In genomic region chr17:182164-182751, GRCh38 we compare ENCODE assay signal across 11 cellular contexts. TPM values are rescaled to one million over a fixed set of nuclear protein-coding genes. Genes with fewer than 3 reads are reported as not detected.
A peak's percentile ranks its signal among the peaks of the same experiment; 100 is the strongest.
DNase-seq lines count a peak whose midpoint lies in the region; ATAC-seq lines count a peak whose summit lies in the region.
"Had no signal": no experiment of that assay in that cellular context is flagged by ENCODE, and none has a peak within 500 bp of the region (broad histone marks: within the 10 kb centered on the region; RNA-seq: fewer than 3 reads in every experiment).

No MANE protein-coding gene starts in this region.

- peaks cover 4 to 28% (median 8%) of the 10 kb centered on the region in 3 donors for H3K4me1 Mint-ChIP-seq in CD8-positive, alpha-beta memory T cell
- H3K4me1 Mint-ChIP-seq in natural killer cell treated with Interleukin-12 subunit alpha and Interleukin-12 subunit beta and Interleukin-15 and Interleukin-18, amount 100 ng/mL, for 72 hours (ENCODE audit: low read depth in 2 of 2) = peaks cover 0 to 11% of the 10 kb centered on the region in 2 donors

- H3K36me3 ChIP-seq in CD8-positive, alpha-beta memory T cell (ENCODE audit: insufficient read depth, low read length) = no peaks in the 10 kb centered on the region

- H3K27me3 ChIP-seq in CD8-positive, alpha-beta memory T cell (ENCODE audit: insufficient read depth, low read length, poor library complexity, severe bottlenecking) = peaks cover 16% of the 10 kb centered on the region

- H3K36me3 Mint-ChIP-seq in CD8-positive, alpha-beta memory T cell = no peaks in the 10 kb centered on the region
- no peaks in the 10 kb centered on the region for H3K36me3 Mint-ChIP-seq in natural killer cell treated with Interleukin-12 subunit alpha and Interleukin-12 subunit beta and Interleukin-15 and Interleukin-18, amount 100 ng/mL, for 72 hours

- DNase-seq in CD8-positive, alpha-beta memory T cell = no peak
- DNase-seq in NCI-H82 (lab: John Stamatoyannopoulos, UW) (peak; percentile 84), superior temporal gyrus (ENCODE audit: extremely low spot score) (no peak), substantia nigra (lab: John Stamatoyannopoulos, UW) (no peak)
- DNase-seq in natural killer cell treated with Interleukin-12 subunit alpha and Interleukin-12 subunit beta and Interleukin-15 and Interleukin-18, amount 100 ng/mL, for 72 hours (ENCODE audit: low spot score) = no peak
- DNase-seq: cerebellar nuclear complex, DMS153, KG1 had no signal

- CTCF ChIA-PET in CD8-positive, alpha-beta memory T cell (lab: Charles Lee) = no interaction called here

- H3K4me3 ChIP-seq in CD8-positive, alpha-beta memory T cell (ENCODE audit: low read length) = no peak overlapping the region

- ATAC-seq in esophagus mucosa = peak; percentile 52
- ATAC-seq in natural killer cell treated with Interleukin-12 subunit alpha and Interleukin-12 subunit beta and Interleukin-15 and Interleukin-18, amount 100 ng/mL, for 72 hours = peak in 1 of 2 donors; percentile 12
- ATAC-seq in GM18517 (IDR thresholded peaks at IDR 0.05; ENCODE audit: unreplicated experiment) = no peak
- ATAC-seq in GM21423 (IDR thresholded peaks at IDR 0.05; ENCODE audit: unreplicated experiment) = no peak

- no peaks in the 10 kb centered on the region for H3K9me3 ChIP-seq in CD8-positive, alpha-beta memory T cell (ENCODE audit: low read length)

- no peaks in the 10 kb centered on the region for H3K9me3 Mint-ChIP-seq in CD8-positive, alpha-beta memory T cell
- H3K9me3 Mint-ChIP-seq in natural killer cell treated with Interleukin-12 subunit alpha and Interleukin-12 subunit beta and Interleukin-15 and Interleukin-18, amount 100 ng/mL, for 72 hours = no peaks in the 10 kb centered on the region

- peaks cover 45 to 49% of the 10 kb centered on the region in 2 donors for H3K27me3 Mint-ChIP-seq in CD8-positive, alpha-beta memory T cell
- peaks cover 22 to 30% of the 10 kb centered on the region in 2 donors for H3K27me3 Mint-ChIP-seq in natural killer cell treated with Interleukin-12 subunit alpha and Interleukin-12 subunit beta and Interleukin-15 and Interleukin-18, amount 100 ng/mL, for 72 hours

- H3K4me3 Mint-ChIP-seq in CD8-positive, alpha-beta memory T cell = peak overlapping the region; percentile 13 to 67 (median 42)
- peak overlapping the region; percentile 26 for H3K4me3 Mint-ChIP-seq in natural killer cell treated with Interleukin-12 subunit alpha and Interleukin-12 subunit beta and Interleukin-15 and Interleukin-18, amount 100 ng/mL, for 72 hours

- POLR2A ChIA-PET in CD8-positive, alpha-beta memory T cell (lab: Charles Lee) = no interaction called here

- no peak overlapping the region for H3K27ac ChIP-seq in CD8-positive, alpha-beta memory T cell (ENCODE audit: low read depth, low read length)
- no peak overlapping the region for H3K27ac ChIP-seq in substantia nigra (ENCODE audit: low read depth, low read length, poor library complexity, severe bottlenecking)

- peak overlapping the region in 1 of 8 donors; percentile 31 for H3K27ac Mint-ChIP-seq in CD8-positive, alpha-beta memory T cell
- H3K27ac Mint-ChIP-seq in natural killer cell treated with Interleukin-12 subunit alpha and Interleukin-12 subunit beta and Interleukin-15 and Interleukin-18, amount 100 ng/mL, for 72 hours = no peak overlapping the region

- no peaks in the 10 kb centered on the region for H3K4me1 ChIP-seq in CD8-positive, alpha-beta memory T cell (ENCODE audit: insufficient read depth, low read length)

RNA-seq across cellular contexts. Expression of gene DOC2B, which starts 0.8 kb away (rescaled TPM):
- total RNA-seq in CD8-positive, alpha-beta memory T cell = under 1 TPM; 0.13 to 0.15 TPM
- polyA plus RNA-seq in CD8-positive, alpha-beta memory T cell = not detected
- total RNA-seq in esophagus mucosa = 32.5 TPM
- 10 to 100 TPM in 1 of 2 donors, 1 to 10 TPM in 1; 3.7 to 17.9 TPM for total RNA-seq in natural killer cell treated with Interleukin-12 subunit alpha and Interleukin-12 subunit beta and Interleukin-15 and Interleukin-18, amount 100 ng/mL, for 72 hours

RNA-seq across cellular contexts. Expression of gene SCGB1C2, which starts 44.9 kb away (rescaled TPM):
- not detected for total RNA-seq in CD8-positive, alpha-beta memory T cell
- not detected for polyA plus RNA-seq in CD8-positive, alpha-beta memory T cell
- not detected for total RNA-seq in esophagus mucosa
- total RNA-seq in natural killer cell treated with Interleukin-12 subunit alpha and Interleukin-12 subunit beta and Interleukin-15 and Interleukin-18, amount 100 ng/mL, for 72 hours = not detected

Comparison
In these comparisons a context has a peak if more than half of its experiments do, and no peak if none do; other contexts are left out.
1. RNA of gene DOC2B, which starts 0.8 kb away (total RNA-seq): 32.5 TPM in esophagus mucosa (single experiment) and 3.7 to 17.9 TPM in natural killer cell treated with Interleukin-12 subunit alpha and Interleukin-12 subunit beta and Interleukin-15 and Interleukin-18, amount 100 ng/mL, for 72 hours; 0.13 to 0.15 TPM in CD8-positive, alpha-beta memory T cell; every median in the first group is over 4 times any median in the second.